1 cellular context compared by ENCODE assay signal in the genomic region with DNA sequence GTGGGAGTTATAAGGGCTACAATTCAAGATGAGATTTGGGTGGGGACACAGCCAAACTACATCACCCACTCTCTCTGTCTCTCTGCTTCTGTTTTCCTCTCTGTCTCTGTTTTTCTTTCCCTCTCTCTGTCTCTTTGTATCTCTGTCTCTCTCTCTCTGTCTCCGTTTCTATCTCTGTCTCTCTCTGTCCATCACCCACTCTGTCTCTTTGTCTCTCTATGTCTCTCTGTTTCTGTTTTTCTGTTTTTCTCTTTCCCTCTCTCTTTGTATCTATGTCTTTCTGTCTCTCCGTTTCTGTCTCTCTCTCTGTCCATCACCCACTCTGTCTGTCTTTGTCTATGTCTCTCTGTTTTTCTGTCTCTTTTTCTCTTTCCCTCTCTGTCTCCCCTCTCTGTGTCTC.
TF ChIP-seq lines count a peak whose summit lies in the region.

No MANE protein-coding gene starts in this region.

TF ChIP-seq in HCT116, 20 proteins besides CTCF, POLR2A, EP300 and RAD21 (continued from another document):
- TF ChIP-seq CEBPB (IDR thresholded peaks at IDR 0.05; ENCODE audit: low read depth) = no peak
- no peak for TF ChIP-seq CBX3 (IDR thresholded peaks at IDR 0.05; ENCODE audit: low read depth)
- TF ChIP-seq JUND (IDR thresholded peaks at IDR 0.05) = no peak
- no peak for TF ChIP-seq TCF7L2 (IDR thresholded peaks at IDR 0.05; ENCODE audit: borderline replicate concordance, extremely low read depth, insufficient read depth, insufficient read length)
- TF ChIP-seq YY1 (IDR thresholded peaks at IDR 0.05; ENCODE audit: extremely low read depth, insufficient replicate concordance, low read depth, low read length) = no peak
